In the genomic region with DNA sequence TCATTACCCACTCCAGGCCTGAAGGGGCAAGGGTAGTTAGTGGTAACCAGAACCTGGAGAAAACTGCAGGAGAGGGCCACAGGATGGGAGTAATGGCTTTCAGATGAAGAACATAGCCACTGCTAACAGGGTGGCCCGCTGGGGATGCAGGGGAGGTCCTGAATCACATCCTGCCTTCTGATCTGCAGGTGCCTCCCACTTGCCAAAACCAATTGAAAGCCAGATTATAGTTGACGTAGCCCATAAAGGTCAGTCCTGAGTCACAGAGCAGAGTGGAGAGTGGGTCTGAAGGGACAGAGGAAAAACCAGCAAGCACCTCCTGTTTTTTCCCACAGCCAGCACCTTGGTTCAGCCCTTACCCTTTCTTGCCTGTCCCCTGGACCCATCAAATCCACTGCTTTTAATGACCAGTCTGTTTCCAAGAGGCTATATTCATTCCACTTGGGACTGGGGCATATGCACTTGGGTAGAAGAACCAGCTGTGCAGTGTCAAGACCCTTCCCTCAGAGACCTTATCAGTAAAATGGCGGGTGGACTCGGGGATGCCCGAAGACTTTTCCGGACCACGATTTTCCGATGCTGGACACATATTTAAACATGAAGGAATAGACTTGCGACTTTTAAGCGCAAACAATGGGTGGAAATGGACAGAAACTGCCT, we compare ENCODE assay signal across 8 cellular contexts. TPM values are rescaled to one million over a fixed set of nuclear protein-coding genes. Genes with fewer than 3 reads are reported as not detected.
A peak's percentile ranks its signal among the peaks of the same experiment; 100 is the strongest.
DNase-seq lines count a peak whose midpoint lies in the region; ATAC-seq, FAIRE-seq and TF ChIP-seq lines count a peak whose summit lies in the region.

No MANE protein-coding gene starts in this region.

- peaks cover 18% of the 10 kb centered on the region for H3K4me1 ChIP-seq in keratinocyte (ENCODE audit: control insufficient read depth, extremely low read depth, insufficient read depth, low read length)

- no peaks in the 10 kb centered on the region for H3K36me3 ChIP-seq in SK-N-MC (ENCODE audit: insufficient read depth, low read length)
- H3K36me3 ChIP-seq in keratinocyte (ENCODE audit: control insufficient read depth in 2 of 2, extremely low read depth in 1 of 2, insufficient read depth in 2 of 2, low read length in 2 of 2), result no peaks in the 10 kb centered on the region

- H3K4me2 ChIP-seq in keratinocyte (ENCODE audit: control insufficient read depth, extremely low read depth, insufficient read depth, low read depth, low read length), result peak overlapping the region; percentile 96

- peak overlapping the region; percentile 83 for H3K4me3 ChIP-seq in SK-N-MC
- peak overlapping the region; percentile 70 to 82 for H3K4me3 ChIP-seq in cardiac fibroblast (replicated peaks in 1 of 2; ENCODE audit: low read depth in 2 of 2, low read length in 2 of 2)
- no peak overlapping the region for H3K4me3 ChIP-seq in keratinocyte (ENCODE audit: control insufficient read depth in 2 of 3, extremely low read depth in 1 of 3, insufficient read depth in 2 of 3, low read depth in 1 of 3, low read length in 3 of 3)

- no peaks in the 10 kb centered on the region for H3K9me1 ChIP-seq in keratinocyte (ENCODE audit: control insufficient read depth, extremely low read depth, insufficient read depth, low read length)

- DNase-seq in DMS79 (lab: John Stamatoyannopoulos, UW) (peak; percentile 80), SK-N-MC (ENCODE audit: low read depth, low spot score) (no peak), cardiac fibroblast (ENCODE audit: low read depth in 2 of 2) (peak; percentile 87 to 96), keratinocyte (ENCODE audit: low read depth, low spot score) (no peak), GM12892 (ENCODE audit: insufficient read length) (no peak)
- DNase-seq in stimulated activated CD4-positive, alpha-beta T cell treated with anti-CD3 and anti-CD28 coated beads, Interleukin-15, amount 100 ng/mL, for 48 hours (ENCODE audit: low read depth in 2 of 2), result peak; percentile 48 to 57

- dilution Hi-C loops in keratinocyte (cut with MboI; ENCODE audit: extremely low pct_ligation_motif_present, low sequenced_read_pairs), result no loop called here

- no peak overlapping the region for H3K27ac ChIP-seq in SK-N-MC
- H3K27ac ChIP-seq in keratinocyte (ENCODE audit: control insufficient read depth, insufficient read depth, low read length), result no peak overlapping the region

- H3K9ac ChIP-seq in SK-N-MC (ENCODE audit: insufficient read length), result peak overlapping the region; percentile 77
- H3K9ac ChIP-seq in keratinocyte (ENCODE audit: control insufficient read depth, extremely low read depth, insufficient read depth, low read length), result no peak overlapping the region

- FAIRE-seq in keratinocyte (lab: Jason Lieb, UNC) (no peak), GM12892 (lab: Jason Lieb, UNC) (no peak)

- no peaks in the 10 kb centered on the region for H3K79me2 ChIP-seq in keratinocyte (ENCODE audit: control insufficient read depth, insufficient read depth, low read length)

- TF ChIP-seq POLR2A in GM18505 (IDR thresholded peaks at IDR 0.05; ENCODE audit: borderline replicate concordance, extremely low read depth, insufficient read depth, insufficient read length) (no peak), GM12892 (IDR thresholded peaks at IDR 0.05; ENCODE audit: low read depth, low read length) (no peak; the same call in 1 of the 2 replicates)

- no peaks in the 10 kb centered on the region for H3K9me3 ChIP-seq in SK-N-MC (ENCODE audit: low read depth, low read length)
- H3K9me3 ChIP-seq in keratinocyte (ENCODE audit: control insufficient read depth, low read depth, low read length), result no peaks in the 10 kb centered on the region

- TF ChIP-seq CTCF in cardiac fibroblast (IDR thresholded peaks at IDR 0.05; ENCODE audit: low read depth, low read length) (peak; percentile 29), keratinocyte (optimal IDR thresholded peaks at IDR 0.05 in 1 of 3, IDR thresholded peaks at IDR 0.05 in 1 of 3, conservative IDR thresholded peaks at IDR 0.05 in 1 of 3; ENCODE audit: extremely low read depth in 1 of 3, insufficient read depth in 2 of 3, low read length in 3 of 3) (no peak)

- no peaks in the 10 kb centered on the region for H4K20me1 ChIP-seq in keratinocyte (ENCODE audit: control insufficient read depth, extremely low read depth, insufficient read depth, low read length)

- H2AFZ ChIP-seq in keratinocyte (ENCODE audit: control insufficient read depth, low read length), result no peak overlapping the region

- peaks cover 11% of the 10 kb centered on the region for H3K27me3 ChIP-seq in keratinocyte (ENCODE audit: control insufficient read depth, extremely low read depth, insufficient read depth, low read length)

- ATAC-seq in HG03196 (IDR thresholded peaks at IDR 0.05; ENCODE audit: unreplicated experiment) (peak; percentile 40), GM18505 (IDR thresholded peaks at IDR 0.05; ENCODE audit: unreplicated experiment) (no peak)

RNA-seq across cellular contexts. Expression of a gene that starts 0.6 kb away (rescaled TPM):
- polyA plus RNA-seq in keratinocyte, result 0.61 to 1.9 TPM (median 1.5 TPM) in 3 replicates
- polyA plus RNA-seq in keratinocyte (2011; ENCODE audit: low read depth), result not detected
- polyA plus RNA-seq in keratinocyte (2011; cell fraction: cytosol; rRNA removed), result 0.51 and 0.86 TPM in 2 replicates
- polyA plus RNA-seq in keratinocyte (2011; cell fraction: nucleus; rRNA removed), result 2.1 and 2.6 TPM in 2 replicates
- polyA plus RNA-seq in keratinocyte (2012; ENCODE audit: low replicate concordance), result 0.18 and 0.66 TPM in 2 replicates
- 0.59 to 1.4 TPM (median 0.76 TPM) in 3 replicates for polyA minus RNA-seq in keratinocyte
- polyA minus RNA-seq in keratinocyte (2011; cell fraction: cytosol; rRNA and poly(A)+ RNA removed), result not detected
- polyA minus RNA-seq in keratinocyte (2011; cell fraction: nucleus; rRNA and poly(A)+ RNA removed), result 0.84 and 1.6 TPM in 2 replicates
- 1.6 TPM for polyA plus RNA-seq in GM12892 (2012; ENCODE audit: missing spikeins)

RNA-seq across cellular contexts. Expression of a gene that starts 43.7 kb away (rescaled TPM):
- polyA plus RNA-seq in keratinocyte, result 35.8 to 57.9 TPM (median 44.2 TPM) in 3 replicates
- polyA plus RNA-seq in keratinocyte (2011; ENCODE audit: low read depth), result 22.1 TPM
- polyA plus RNA-seq in keratinocyte (2011; cell fraction: cytosol; rRNA removed), result 36.1 and 68.3 TPM in 2 replicates
- polyA plus RNA-seq in keratinocyte (2011; cell fraction: nucleus; rRNA removed), result 53.4 and 74.9 TPM in 2 replicates
- polyA plus RNA-seq in keratinocyte (2012; ENCODE audit: low replicate concordance), result 26.6 and 37.2 TPM in 2 replicates
- polyA minus RNA-seq in keratinocyte, result 5.1 to 43.1 TPM (median 40.4 TPM) in 3 replicates
- 28.0 TPM for polyA minus RNA-seq in keratinocyte (2011; cell fraction: cytosol; rRNA and poly(A)+ RNA removed)
- 26.8 and 61.1 TPM in 2 replicates for polyA minus RNA-seq in keratinocyte (2011; cell fraction: nucleus; rRNA and poly(A)+ RNA removed)
- 18.2 TPM for polyA plus RNA-seq in GM12892 (2012; ENCODE audit: missing spikeins)

Comparison
In these comparisons a context has a peak if more than half of its experiments do, and no peak if none do; other contexts are left out.
1. DNase-seq: peak in DMS79 (single experiment), cardiac fibroblast (2 of 2) and stimulated activated CD4-positive, alpha-beta T cell treated with anti-CD3 and anti-CD28 coated beads, Interleukin-15, amount 100 ng/mL, for 48 hours (2 of 2); none in SK-N-MC (single experiment), keratinocyte (single experiment) and GM12892 (single experiment).
2. H3K4me3 ChIP-seq: peak in SK-N-MC (single experiment) and cardiac fibroblast (2 of 2); none in keratinocyte (0 of 3).